9 cellular contexts compared by ENCODE assay signal in the genomic region with DNA sequence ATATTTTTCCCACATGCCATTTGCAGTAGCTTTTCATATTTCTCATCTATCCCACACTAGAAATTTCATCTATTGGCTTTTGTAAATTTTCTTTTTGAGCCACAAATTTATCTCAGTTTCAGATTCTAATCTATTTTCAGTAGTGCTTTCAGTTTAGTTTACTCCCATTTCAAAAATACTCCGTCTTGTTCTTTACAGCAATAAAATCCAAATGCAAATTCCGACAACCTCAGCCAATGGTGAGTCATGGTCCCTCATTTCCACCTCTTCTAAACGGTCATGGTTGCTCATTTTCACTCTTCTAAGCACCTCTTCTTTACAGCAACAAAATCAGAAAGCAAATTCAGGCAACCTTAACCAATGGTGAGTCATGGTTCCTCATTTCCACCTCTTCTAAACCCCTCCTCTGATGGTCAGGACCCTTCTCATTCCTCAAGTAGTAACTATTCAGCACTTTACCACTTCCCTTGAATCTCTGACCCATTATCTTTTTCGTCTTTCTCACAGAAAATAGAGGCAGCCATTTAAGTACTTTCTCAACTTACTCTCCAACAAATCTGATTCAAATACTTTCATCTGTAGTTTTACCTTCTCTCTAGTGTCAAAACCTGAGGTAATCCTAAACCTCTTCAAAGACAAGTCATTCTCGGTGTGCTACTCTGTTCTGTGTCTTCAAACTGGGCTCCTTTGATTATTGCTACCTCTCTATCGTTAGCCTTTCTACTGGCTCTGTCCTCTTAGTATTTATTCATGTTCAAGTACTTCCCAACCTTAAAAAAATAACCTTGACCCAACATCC. TPM values are rescaled to one million over a fixed set of nuclear protein-coding genes. Genes with fewer than 3 reads are reported as not detected.
DNase-seq lines count a peak whose midpoint lies in the region; ATAC-seq, FAIRE-seq and TF ChIP-seq lines count a peak whose summit lies in the region.
"Had no signal": no experiment of that assay in that cellular context is flagged by ENCODE, and none has a peak within 500 bp of the region (broad histone marks: within the 10 kb centered on the region; RNA-seq: fewer than 3 reads in every experiment).

No MANE protein-coding gene starts in this region.

- no peak overlapping the region for H3K27ac ChIP-seq in CD8-positive, alpha-beta T cell (ENCODE audit: low read depth, low read length)

- peak overlapping the region; percentile 97 for H3K27ac Mint-ChIP-seq in CD8-positive, alpha-beta T cell
- peak overlapping the region; percentile 95 for H3K27ac Mint-ChIP-seq in activated naive CD4-positive, alpha-beta T cell treated with anti-CD3 and anti-CD28 coated beads, Interleukin-2, amount 10 ng/mL, durations not matched to agents 7 days and 5 days

- no peaks in the 10 kb centered on the region for H3K9me3 ChIP-seq in CD8-positive, alpha-beta T cell (ENCODE audit: low read length)

- H3K4me3 ChIP-seq in CD8-positive, alpha-beta T cell (ENCODE audit: low read depth, low read length): no peak overlapping the region

- no peaks in the 10 kb centered on the region for H3K36me3 ChIP-seq in CD8-positive, alpha-beta T cell (ENCODE audit: insufficient read depth, low read length)

- no peak for DNase-seq in CD8-positive, alpha-beta T cell
- DNase-seq in activated naive CD4-positive, alpha-beta T cell treated with anti-CD3 and anti-CD28 coated beads, Interleukin-2, amount 10 ng/mL, durations not matched to agents 7 days and 5 days: peak; percentile 37
- no peak for DNase-seq in urothelium cell line (ENCODE audit: low spot score)
- DNase-seq in Ammon's horn (ENCODE audit: low spot score): no peak
- DNase-seq in NCI-H774 (lab: John Stamatoyannopoulos, UW): no peak
- no peak for DNase-seq in NCI-H1694 treated with DMSO at 0.1 percent for 48 hours (lab: John Stamatoyannopoulos, UW)

- POLR2A ChIA-PET in CD8-positive, alpha-beta T cell (lab: Charles Lee): interaction anchor here (1.7 to 2.0 kb wide), 4 partner anchors 10 to 34 kb away, joined by 7 to 32 read pairs (median 16); a partner anchor contains a TSS

- peak; percentile 30 for ATAC-seq in CD8-positive, alpha-beta T cell
- ATAC-seq in GM19452 (IDR thresholded peaks at IDR 0.05; ENCODE audit: unreplicated experiment): peak; percentile 49
- peak; percentile 57 for ATAC-seq in HG03457 (IDR thresholded peaks at IDR 0.05; ENCODE audit: unreplicated experiment)

- FAIRE-seq in urothelium cell line (lab: Jason Lieb, UNC): no peak

- intact Hi-C loops in CD8-positive, alpha-beta T cell (cut with DNase I, micrococcal nuclease): loop anchor here (1.0 to 5.0 kb wide), 6 partner anchors 8 to 174 kb away; a partner anchor contains a TSS

- H3K4me1 ChIP-seq in CD8-positive, alpha-beta T cell (ENCODE audit: insufficient read depth, low read length): peaks cover 85% of the 10 kb centered on the region

- CTCF ChIA-PET in CD8-positive, alpha-beta T cell (lab: Charles Lee): interaction anchor here (1.6 to 1.7 kb wide), 2 partner anchors 35 to 105 kb away, joined by 5 to 6 read pairs; a partner anchor contains a TSS
- CTCF ChIA-PET in activated naive CD4-positive, alpha-beta T cell treated with anti-CD3 and anti-CD28 coated beads, Interleukin-2, amount 10 ng/mL, durations not matched to agents 7 days and 5 days (lab: Charles Lee): interaction anchor here (1.8 to 2.1 kb wide), 2 partner anchors 34 to 96 kb away, joined by 6 to 11 read pairs; no protein-coding TSS in a partner anchor

- no peaks in the 10 kb centered on the region for H3K27me3 ChIP-seq in CD8-positive, alpha-beta T cell (ENCODE audit: insufficient read depth, low read length)

- peaks cover 36% of the 10 kb centered on the region for H3K36me3 Mint-ChIP-seq in CD8-positive, alpha-beta T cell
- peaks cover 55% of the 10 kb centered on the region for H3K36me3 Mint-ChIP-seq in activated naive CD4-positive, alpha-beta T cell treated with anti-CD3 and anti-CD28 coated beads, Interleukin-2, amount 10 ng/mL, durations not matched to agents 7 days and 5 days

- peaks cover 98% of the 10 kb centered on the region for H3K4me1 Mint-ChIP-seq in CD8-positive, alpha-beta T cell (ENCODE audit: low read depth)
- peaks cover 98% of the 10 kb centered on the region for H3K4me1 Mint-ChIP-seq in activated naive CD4-positive, alpha-beta T cell treated with anti-CD3 and anti-CD28 coated beads, Interleukin-2, amount 10 ng/mL, durations not matched to agents 7 days and 5 days
- H3K4me1 Mint-ChIP-seq: neural crest cell had no signal

- H3K9me3 Mint-ChIP-seq in CD8-positive, alpha-beta T cell: no peaks in the 10 kb centered on the region
- peaks cover 4% of the 10 kb centered on the region for H3K9me3 Mint-ChIP-seq in activated naive CD4-positive, alpha-beta T cell treated with anti-CD3 and anti-CD28 coated beads, Interleukin-2, amount 10 ng/mL, durations not matched to agents 7 days and 5 days
- H3K9me3 Mint-ChIP-seq: neural crest cell had no signal

- no peak for TF ChIP-seq CTCF in CD8-positive, alpha-beta T cell (IDR thresholded peaks at IDR 0.05)

- H3K4me3 Mint-ChIP-seq in CD8-positive, alpha-beta T cell: peak overlapping the region; percentile 87
- H3K4me3 Mint-ChIP-seq in activated naive CD4-positive, alpha-beta T cell treated with anti-CD3 and anti-CD28 coated beads, Interleukin-2, amount 10 ng/mL, durations not matched to agents 7 days and 5 days: peak overlapping the region; percentile 63
- H3K4me3 Mint-ChIP-seq: neural crest cell had no signal

- H3K27me3 Mint-ChIP-seq in CD8-positive, alpha-beta T cell (ENCODE audit: low read depth): no peaks in the 10 kb centered on the region
- H3K27me3 Mint-ChIP-seq in activated naive CD4-positive, alpha-beta T cell treated with anti-CD3 and anti-CD28 coated beads, Interleukin-2, amount 10 ng/mL, durations not matched to agents 7 days and 5 days: no peaks in the 10 kb centered on the region

RNA-seq across cellular contexts. Expression of a gene that starts 34.4 kb away (rescaled TPM):
- 10 to 100 TPM; 37.0 to 43.6 TPM for total RNA-seq in CD8-positive, alpha-beta T cell
